Comparison of ENCODE assay signal across 9 cellular contexts in genomic region chr20:63214514-63214913, GRCh38. TPM values are rescaled to one million over a fixed set of nuclear protein-coding genes. Genes with fewer than 3 reads are reported as not detected.
DNase-seq lines count a peak whose midpoint lies in the region; ATAC-seq and TF ChIP-seq lines count a peak whose summit lies in the region.
"Had no signal": no experiment of that assay in that cellular context is flagged by ENCODE, and none has a peak within 500 bp of the region (broad histone marks: within the 10 kb centered on the region; RNA-seq: fewer than 3 reads in every experiment).

No MANE protein-coding gene starts in this region.

- intact Hi-C loops in CD4-positive, alpha-beta memory T cell (cut with micrococcal nuclease), result no loop called here

- H3F3A ChIP-seq in neural progenitor cell (ENCODE audit: low read depth), result peaks cover 9% of the 10 kb centered on the region

- H3K27ac ChIP-seq in CD4-positive, alpha-beta memory T cell (ENCODE audit: low read depth, low read length), result peak overlapping the region; percentile 74
- no peak overlapping the region for H3K27ac ChIP-seq in coronary artery
- no peak overlapping the region for H3K27ac ChIP-seq in neural progenitor cell

- POLR2A ChIA-PET in CD4-positive, alpha-beta memory T cell (lab: Charles Lee; ENCODE audit: partially characterized antibody), result interaction anchor here (2.5 kb wide), 1 partner anchor 58 kb away, joined by 11 read pairs; the partner anchor contains the start of gene ARFGAP1

- H4K20me1 ChIP-seq in neural progenitor cell (ENCODE audit: low read depth), result peaks cover 60% of the 10 kb centered on the region

- DNase-seq in CD4-positive, alpha-beta memory T cell, result no peak
- DNase-seq in LNCaP clone FGC (ENCODE audit: low read depth), result no peak
- no peak for DNase-seq in coronary artery (ENCODE audit: low spot score)
- no peak for DNase-seq in neural progenitor cell (ENCODE audit: low spot score)
- DNase-seq in stimulated activated CD4-positive, alpha-beta T cell treated with anti-CD3 and anti-CD28 coated beads, Interleukin-4, amount 100 ng/mL, for 4 hours, result no peak
- no peak for DNase-seq in DMS79 (lab: John Stamatoyannopoulos, UW)
- DNase-seq: activated CD8-positive, alpha-beta memory T cell treated with anti-CD3 and anti-CD28 coated beads, Interleukin-2, amount 50 U/mL, for 48 hours had no signal

- H3K9me3 Mint-ChIP-seq in CD4-positive, alpha-beta memory T cell, result no peaks in the 10 kb centered on the region
- no peaks in the 10 kb centered on the region for H3K9me3 Mint-ChIP-seq in neural progenitor cell

- peaks cover 35 to 67% (median 51%) of the 10 kb centered on the region in 4 donors for H3K4me1 Mint-ChIP-seq in CD4-positive, alpha-beta memory T cell
- H3K4me1 Mint-ChIP-seq in neural progenitor cell, result peaks cover 33% of the 10 kb centered on the region

- H3K4me1 ChIP-seq in CD4-positive, alpha-beta memory T cell (ENCODE audit: insufficient read depth, low read length), result peaks cover 64% of the 10 kb centered on the region
- peaks cover 12% of the 10 kb centered on the region for H3K4me1 ChIP-seq in neural progenitor cell

- CTCF ChIA-PET in CD4-positive, alpha-beta memory T cell (lab: Charles Lee; ENCODE audit: partially characterized antibody), result interaction anchor here (8.3 kb wide), 1 partner anchor 10 kb away, joined by 64 read pairs; no protein-coding TSS in a partner anchor

- H3K4me2 ChIP-seq in neural progenitor cell, result peak overlapping the region; percentile 93

- H3K27ac Mint-ChIP-seq in CD4-positive, alpha-beta memory T cell, result peak overlapping the region; percentile 39 to 95 (median 91)
- H3K27ac Mint-ChIP-seq in neural progenitor cell, result no peak overlapping the region

- H3K27me3 Mint-ChIP-seq in CD4-positive, alpha-beta memory T cell, result no peaks in the 10 kb centered on the region
- no peaks in the 10 kb centered on the region for H3K27me3 Mint-ChIP-seq in neural progenitor cell (ENCODE audit: insufficient read depth, low read depth)

- TF ChIP-seq CTCF in LNCaP clone FGC (IDR thresholded peaks at IDR 0.05; ENCODE audit: control insufficient read depth, extremely low read depth, insufficient read depth) (no peak), coronary artery (IDR thresholded peaks at IDR 0.05) (no peak), neural progenitor cell (IDR thresholded peaks at IDR 0.05) (no peak)

- peaks cover 38% of the 10 kb centered on the region for H3K36me3 ChIP-seq in CD4-positive, alpha-beta memory T cell (ENCODE audit: insufficient read depth, low read length)
- peaks cover 6% of the 10 kb centered on the region for H3K36me3 ChIP-seq in neural progenitor cell

- no peaks in the 10 kb centered on the region for H3K27me3 ChIP-seq in CD4-positive, alpha-beta memory T cell (ENCODE audit: insufficient read depth, low read length)
- H3K27me3 ChIP-seq in neural progenitor cell, result no peaks in the 10 kb centered on the region

- peaks cover 62% of the 10 kb centered on the region for H3K79me2 ChIP-seq in neural progenitor cell (ENCODE audit: low read depth)

- H3K9me3 ChIP-seq in CD4-positive, alpha-beta memory T cell (ENCODE audit: control insufficient read depth in 1 of 2, low read length in 2 of 2), result no peaks in the 10 kb centered on the region
- H3K9me3 ChIP-seq in neural progenitor cell (ENCODE audit: low read depth), result no peaks in the 10 kb centered on the region

- peaks cover 29 to 46% of the 10 kb centered on the region in 2 donors for H3K36me3 Mint-ChIP-seq in CD4-positive, alpha-beta memory T cell
- H3K36me3 Mint-ChIP-seq in neural progenitor cell, result peaks cover 25% of the 10 kb centered on the region

- ATAC-seq in HG03378 (IDR thresholded peaks at IDR 0.05; ENCODE audit: unreplicated experiment) (no peak), GM21423 (IDR thresholded peaks at IDR 0.05; ENCODE audit: unreplicated experiment) (no peak)

- H3K4me3 Mint-ChIP-seq in CD4-positive, alpha-beta memory T cell, result peak overlapping the region; percentile 85 to 97 (median 90)
- H3K4me3 Mint-ChIP-seq in neural progenitor cell, result peak overlapping the region; percentile 96

- no peak overlapping the region for H2AFZ ChIP-seq in neural progenitor cell (replicated peaks)

- H3K9ac ChIP-seq in neural progenitor cell, result no peak overlapping the region

- peak overlapping the region in 1 of 2 donors; percentile 76 for H3K4me3 ChIP-seq in CD4-positive, alpha-beta memory T cell (ENCODE audit: low read length in 2 of 2)
- peak overlapping the region; percentile 92 for H3K4me3 ChIP-seq in LNCaP clone FGC (ENCODE audit: low read depth, low read length)
- H3K4me3 ChIP-seq in coronary artery, result peak overlapping the region; percentile 87
- H3K4me3 ChIP-seq in neural progenitor cell, result no peak overlapping the region

RNA-seq across cellular contexts. Expression of gene YTHDF1, which starts 1.4 kb away (rescaled TPM):
- 10 to 100 TPM; 47.7 to 48.1 TPM for total RNA-seq in CD4-positive, alpha-beta memory T cell
- polyA plus RNA-seq in CD4-positive, alpha-beta memory T cell, result 10 to 100 TPM; 21.1 to 43.2 TPM
- 26.8 and 28.1 TPM in 2 replicates for total RNA-seq in neural progenitor cell (ENCODE audit: low replicate concordance)

RNA-seq across cellular contexts. Expression of gene BIRC7, which starts 21.2 kb away (rescaled TPM):
- total RNA-seq in CD4-positive, alpha-beta memory T cell, result not detected
- polyA plus RNA-seq in CD4-positive, alpha-beta memory T cell, result not detected
- not detected in 2 replicates for total RNA-seq in neural progenitor cell (ENCODE audit: low replicate concordance)

RNA-seq across cellular contexts. Expression of gene NKAIN4, which starts 39.7 kb away (rescaled TPM):
- total RNA-seq in CD4-positive, alpha-beta memory T cell, result not detected
- polyA plus RNA-seq in CD4-positive, alpha-beta memory T cell, result not detected
- 9.7 and 28.4 TPM in 2 replicates for total RNA-seq in neural progenitor cell (ENCODE audit: low replicate concordance)

RNA-seq across cellular contexts. Expression of gene ARFGAP1, which starts 58.1 kb away (rescaled TPM):
- total RNA-seq in CD4-positive, alpha-beta memory T cell, result 100 to 1,000 TPM; 113 to 120 TPM
- polyA plus RNA-seq in CD4-positive, alpha-beta memory T cell, result 10 to 100 TPM; 11.5 to 26.0 TPM
- 43.7 and 103 TPM in 2 replicates for total RNA-seq in neural progenitor cell (ENCODE audit: low replicate concordance)
